ENCODE assay signal across 8 cellular contexts in genomic region chr9:121268598-121269029, GRCh38. TPM values are rescaled to one million over a fixed set of nuclear protein-coding genes. Genes with fewer than 3 reads are reported as not detected.
DNase-seq lines count a peak whose midpoint lies in the region; TF ChIP-seq lines count a peak whose summit lies in the region.

No MANE protein-coding gene starts in this region.

- CTCF ChIA-PET in CD8-positive, alpha-beta memory T cell (lab: Charles Lee): interaction anchor here (3.3 kb wide), 1 partner anchor 10 kb away, joined by 15 read pairs; no protein-coding TSS in a partner anchor
- CTCF ChIA-PET in RWPE1 (lab: Yijun Ruan, JAX): interaction anchor here (0.5 to 4.0 kb wide), 12 partner anchors 9 to 782 kb away, joined by 3 to 31 read pairs (median 4); partner anchors contain the start of gene RAB14

- H3K36me3 Mint-ChIP-seq in CD8-positive, alpha-beta memory T cell: peaks cover 0 to 4% (median 0%) of the 10 kb centered on the region in 3 donors

- DNase-seq in CD8-positive, alpha-beta memory T cell: no peak
- DNase-seq in HAP-1 (ENCODE audit: low spot score in 2 of 2) (no peak), RWPE1 (ENCODE audit: low spot score) (no peak), H4 (ENCODE audit: low spot score) (no peak), NCI-H446 treated with DMSO at 0.1 percent for 48 hours (lab: John Stamatoyannopoulos, UW) (no peak), cerebellum (ENCODE audit: low spot score) (no peak)

- POLR2A ChIA-PET in CD8-positive, alpha-beta memory T cell (lab: Charles Lee): no interaction called here
- POLR2A ChIA-PET in RWPE1 (lab: Yijun Ruan, JAX; ENCODE audit: low non-redundant PET): interaction anchor here (1.0 to 2.5 kb wide), 2 partner anchors 10 to 42 kb away, joined by 6 to 7 read pairs; no protein-coding TSS in a partner anchor

- peak overlapping the region in 3 of 8 donors; percentile 38 to 82 (median 81) for H3K27ac Mint-ChIP-seq in CD8-positive, alpha-beta memory T cell

- 2 to 6% methylated on average over 5 of the region's 5 CpGs for WGBS in esophagus, 2 donors

- no peaks in the 10 kb centered on the region for H3K36me3 ChIP-seq in CD8-positive, alpha-beta memory T cell (ENCODE audit: insufficient read depth, low read length)
- H3K36me3 ChIP-seq in HAP-1 (replicated peaks) (no peaks in the 10 kb centered on the region), esophagus (ENCODE audit: control insufficient read depth in 2 of 2, insufficient read depth in 2 of 2, low read length in 1 of 2) (no peaks in the 10 kb centered on the region), neuron (ENCODE audit: insufficient read depth, low read length) (no peaks in the 10 kb centered on the region)

- H3K4me3 ChIP-seq in CD8-positive, alpha-beta memory T cell (ENCODE audit: low read length): peak overlapping the region; percentile 51
- H3K4me3 ChIP-seq in HAP-1 (peak overlapping the region; percentile 50), esophagus (ENCODE audit: low read depth in 1 of 2, low read length in 2 of 2) (peak overlapping the region; percentile 65 to 69), neuron (ENCODE audit: low read length) (peak overlapping the region; percentile 70)

- no peaks in the 10 kb centered on the region for H3K9me3 ChIP-seq in CD8-positive, alpha-beta memory T cell (ENCODE audit: low read length)
- H3K9me3 ChIP-seq in HAP-1 (no peaks in the 10 kb centered on the region), esophagus (ENCODE audit: control insufficient read depth in 2 of 2, insufficient read depth in 1 of 2, low read depth in 1 of 2, low read length in 1 of 2) (no peaks in the 10 kb centered on the region), neuron (ENCODE audit: low read length) (no peaks in the 10 kb centered on the region)

- H3K4me1 ChIP-seq in CD8-positive, alpha-beta memory T cell (ENCODE audit: insufficient read depth, low read length): peaks cover 14% of the 10 kb centered on the region
- peaks cover 13% of the 10 kb centered on the region for H3K4me1 ChIP-seq in HAP-1
- peaks cover 5 to 10% of the 10 kb centered on the region in 2 donors for H3K4me1 ChIP-seq in esophagus (ENCODE audit: control insufficient read depth in 2 of 2, insufficient read depth in 2 of 2, low read length in 1 of 2)
- H3K4me1 ChIP-seq in neuron (ENCODE audit: insufficient read depth, low read length): peaks cover 12% of the 10 kb centered on the region

- H3K4me3 Mint-ChIP-seq in CD8-positive, alpha-beta memory T cell: peak overlapping the region; percentile 77 to 91 (median 80)

- peak overlapping the region; percentile 49 for H3K27ac ChIP-seq in CD8-positive, alpha-beta memory T cell (ENCODE audit: low read depth, low read length)
- H3K27ac ChIP-seq in RWPE1: peak overlapping the region; percentile 73
- H3K27ac ChIP-seq in esophagus (ENCODE audit: low read depth in 2 of 2, low read length in 1 of 2): peak overlapping the region; percentile 75 to 84

- peak overlapping the region; percentile 55 for H2AFZ ChIP-seq in neuron (ENCODE audit: low read depth, low read length)

- in situ Hi-C loops in HAP-1 (cut with MboI; ENCODE audit: low sequenced_read_pairs): no loop called here

- H3K4me1 Mint-ChIP-seq in CD8-positive, alpha-beta memory T cell: peaks cover 9 to 19% (median 14%) of the 10 kb centered on the region in 3 donors

- peaks cover 0 to 12% of the 10 kb centered on the region in 2 donors for H3K27me3 Mint-ChIP-seq in CD8-positive, alpha-beta memory T cell

- H3K27me3 ChIP-seq in CD8-positive, alpha-beta memory T cell (ENCODE audit: insufficient read depth, low read length, poor library complexity, severe bottlenecking): peaks cover 5% of the 10 kb centered on the region
- H3K27me3 ChIP-seq in HAP-1 (ENCODE audit: low read depth) (peaks cover 5% of the 10 kb centered on the region; the same call in 1 of the 2 replicates), esophagus (ENCODE audit: control insufficient read depth in 1 of 2, insufficient read depth in 2 of 2, low read length in 2 of 2) (no peaks in the 10 kb centered on the region), neuron (ENCODE audit: insufficient read depth, low read length) (no peaks in the 10 kb centered on the region)

- no peaks in the 10 kb centered on the region for H3K9me3 Mint-ChIP-seq in CD8-positive, alpha-beta memory T cell

- no peak for TF ChIP-seq CTCF in RWPE1 (conservative IDR thresholded peaks at IDR 0.05; ENCODE audit: low read depth)

RNA-seq across cellular contexts. Expression of gene GSN, which starts 0.7 kb away (rescaled TPM):
- total RNA-seq in CD8-positive, alpha-beta memory T cell: 1 to 10 TPM; 4.1 to 4.2 TPM
- polyA plus RNA-seq in CD8-positive, alpha-beta memory T cell: 6.3 TPM
- polyA plus RNA-seq in esophagus: 100 to 1,000 TPM; 198 to 418 TPM
- total RNA-seq in H4 (2014; rRNA removed; shearing (Covaris generic)): 125 and 137 TPM in 2 replicates
- 136 TPM for total RNA-seq in cerebellum

Comparison
In these comparisons a context has a peak if more than half of its experiments do, and no peak if none do; other contexts are left out.
1. RNA of gene GSN, which starts 0.7 kb away (total RNA-seq): 125 to 137 TPM in H4 and 136 TPM in cerebellum (single experiment); 4.1 to 4.2 TPM in CD8-positive, alpha-beta memory T cell; every median in the first group is over 10 times any median in the second.
2. Peak in every context shown above with its lines, with median percentiles within 50 percentile points of each other: H3K27ac ChIP-seq and H3K4me3 ChIP-seq.